Comparison of ENCODE assay signal across 9 cellular contexts in the genomic region with DNA sequence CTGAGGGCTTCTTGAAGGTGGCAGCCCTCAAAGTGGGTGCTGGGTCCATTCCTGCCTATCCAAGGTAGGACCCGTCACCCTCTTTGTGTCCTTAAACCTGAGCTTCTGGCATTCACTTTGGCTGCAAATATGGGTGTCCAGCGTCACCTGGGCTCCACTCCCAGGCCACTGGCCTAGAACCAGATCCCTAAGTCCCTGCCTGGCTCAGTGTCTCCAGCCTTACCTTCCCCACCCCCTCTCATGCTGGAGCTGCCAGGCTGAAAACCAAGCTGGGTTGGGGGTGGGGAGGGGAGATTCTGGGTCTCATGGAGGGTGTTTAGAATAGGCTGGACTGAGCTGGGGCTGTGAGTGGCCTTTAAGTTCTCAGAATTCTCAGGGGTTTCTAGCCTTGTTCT. TPM values are rescaled to one million over a fixed set of nuclear protein-coding genes. Genes with fewer than 3 reads are reported as not detected.
DNase-seq lines count a peak whose midpoint lies in the region; ATAC-seq and TF ChIP-seq lines count a peak whose summit lies in the region.
"Had no signal": no experiment of that assay in that cellular context is flagged by ENCODE, and none has a peak within 500 bp of the region (broad histone marks: within the 10 kb centered on the region; RNA-seq: fewer than 3 reads in every experiment).

No MANE protein-coding gene starts in this region.

- H3K27ac Mint-ChIP-seq in MCF 10A (ENCODE audit: low read depth, unreplicated experiment) (no peak overlapping the region), immature natural killer cell (peak overlapping the region; percentile 82 to 93 (median 90))
- no peak overlapping the region for H3K27ac Mint-ChIP-seq in activated naive CD8-positive, alpha-beta T cell treated with anti-CD3 and anti-CD28 coated beads, Interleukin-2, amount 10 ng/mL, durations not matched to agents 7 days and 5 days

- TF ChIP-seq CTCF in breast epithelium (IDR thresholded peaks at IDR 0.05) (no peak), MCF 10A (IDR thresholded peaks at IDR 0.05; ENCODE audit: unreplicated experiment) (no peak), tibial artery (IDR thresholded peaks at IDR 0.05) (no peak)

- TF ChIP-seq POLR2A in breast epithelium (IDR thresholded peaks at IDR 0.05), result no peak

- no peaks in the 10 kb centered on the region for H3K36me3 ChIP-seq in breast epithelium
- H3K36me3 ChIP-seq in tibial artery, result no peaks in the 10 kb centered on the region

- H3K9me3 Mint-ChIP-seq in MCF 10A (ENCODE audit: unreplicated experiment) (no peaks in the 10 kb centered on the region), immature natural killer cell (peaks cover 0 to 6% (median 2%) of the 10 kb centered on the region in 6 donors)
- no peaks in the 10 kb centered on the region for H3K9me3 Mint-ChIP-seq in activated naive CD8-positive, alpha-beta T cell treated with anti-CD3 and anti-CD28 coated beads, Interleukin-2, amount 10 ng/mL, durations not matched to agents 7 days and 5 days

- ATAC-seq in activated naive CD8-positive, alpha-beta T cell treated with anti-CD3 and anti-CD28 coated beads, Interleukin-2, amount 10 ng/mL, durations not matched to agents 7 days and 5 days (ENCODE audit: low read depth), result no peak
- no peak for ATAC-seq in GM21528 (IDR thresholded peaks at IDR 0.05; ENCODE audit: low FRiP score, unreplicated experiment)

- H3K4me1 ChIP-seq in breast epithelium (peaks cover 3 to 7% of the 10 kb centered on the region in 2 donors), tibial artery (peaks cover 0 to 25% (median 20%) of the 10 kb centered on the region in 4 donors)

- H3K4me3 Mint-ChIP-seq in MCF 10A (ENCODE audit: unreplicated experiment) (no peak overlapping the region), immature natural killer cell (peak overlapping the region; percentile 46 to 74 (median 70))
- H3K4me3 Mint-ChIP-seq in activated naive CD8-positive, alpha-beta T cell treated with anti-CD3 and anti-CD28 coated beads, Interleukin-2, amount 10 ng/mL, durations not matched to agents 7 days and 5 days, result peak overlapping the region; percentile 48

- peaks cover 34% of the 10 kb centered on the region for H3K27me3 Mint-ChIP-seq in MCF 10A (ENCODE audit: insufficient read depth, unreplicated experiment)
- peaks cover 10% of the 10 kb centered on the region for H3K27me3 Mint-ChIP-seq in activated naive CD8-positive, alpha-beta T cell treated with anti-CD3 and anti-CD28 coated beads, Interleukin-2, amount 10 ng/mL, durations not matched to agents 7 days and 5 days
- H3K27me3 Mint-ChIP-seq in immature natural killer cell (ENCODE audit: low read depth in 3 of 3), result peaks cover 20 to 36% (median 30%) of the 10 kb centered on the region in 3 donors

- POLR2A ChIA-PET in MCF 10A (lab: Yijun Ruan, JAX), result no interaction called here
- POLR2A ChIA-PET in activated naive CD8-positive, alpha-beta T cell treated with anti-CD3 and anti-CD28 coated beads, Interleukin-2, amount 10 ng/mL, durations not matched to agents 7 days and 5 days (lab: Charles Lee), result interaction anchor here (1.0 to 10.8 kb wide), 3 partner anchors 9 to 25 kb away, joined by 3 to 133 read pairs (median 4); a partner anchor contains a TSS

- H3K27me3 ChIP-seq in breast epithelium (no peaks in the 10 kb centered on the region), tibial artery (peaks cover 0 to 19% of the 10 kb centered on the region in 2 donors)

- CTCF ChIA-PET in MCF 10A (lab: Yijun Ruan, JAX), result interaction anchor here (0.7 kb wide), 1 partner anchor 72 kb away, joined by 3 read pairs; no protein-coding TSS in a partner anchor

- H3K27ac ChIP-seq in breast epithelium (peak overlapping the region in 1 of 2 donors; percentile 70), tibial artery (peak overlapping the region; percentile 27)

- no TSS peak for BruUV-seq in MCF 10A (replicated peaks; lab: Mats Ljungman, UMichigan)

- intact Hi-C loops in breast epithelium (cut with DNase I; ENCODE audit: low total_unique reads) (no loop called here), MCF 10A (cut with micrococcal nuclease) (no loop called here), tibial artery (cut with DNase I; ENCODE audit: low total_unique reads) (no loop called here)

- peak overlapping the region in 2 of 3 donors; percentile 61 to 79 for H3K4me3 ChIP-seq in breast epithelium
- H3K4me3 ChIP-seq in tibial artery, result peak overlapping the region; percentile 59 to 62

- peaks cover 6% of the 10 kb centered on the region for H3K36me3 Mint-ChIP-seq in MCF 10A (ENCODE audit: insufficient read depth, unreplicated experiment)
- peaks cover 9% of the 10 kb centered on the region for H3K36me3 Mint-ChIP-seq in activated naive CD8-positive, alpha-beta T cell treated with anti-CD3 and anti-CD28 coated beads, Interleukin-2, amount 10 ng/mL, durations not matched to agents 7 days and 5 days
- peaks cover 0 to 4% (median 3%) of the 10 kb centered on the region in 3 donors for H3K36me3 Mint-ChIP-seq in immature natural killer cell

- H3K9me3 ChIP-seq in breast epithelium (no peaks in the 10 kb centered on the region), tibial artery (no peaks in the 10 kb centered on the region)

- H3K4me1 Mint-ChIP-seq in MCF 10A (ENCODE audit: insufficient read depth, unreplicated experiment), result peaks cover 5% of the 10 kb centered on the region
- peaks cover 56% of the 10 kb centered on the region for H3K4me1 Mint-ChIP-seq in activated naive CD8-positive, alpha-beta T cell treated with anti-CD3 and anti-CD28 coated beads, Interleukin-2, amount 10 ng/mL, durations not matched to agents 7 days and 5 days
- peaks cover 56 to 65% of the 10 kb centered on the region in 2 donors for H3K4me1 Mint-ChIP-seq in immature natural killer cell

- DNase-seq in breast epithelium (ENCODE audit: low spot score in 2 of 2) (no peak), MCF 10A (ENCODE audit: unreplicated experiment) (no peak), immature natural killer cell (no peak), tibial artery (no peak), HPDE6-E6E7 (ENCODE audit: extremely low spot score) (no peak)
- DNase-seq in activated naive CD8-positive, alpha-beta T cell treated with anti-CD3 and anti-CD28 coated beads, Interleukin-2, amount 10 ng/mL, durations not matched to agents 7 days and 5 days, result no peak
- DNase-seq in activated CD4-positive, alpha-beta T cell treated with anti-CD3 and anti-CD28 coated beads, Interleukin-2, amount 50 U/mL, for 4 hours, result no peak
- DNase-seq: T-helper 9 cell had no signal

RNA-seq across cellular contexts. Expression of a gene that starts 12.4 kb away (rescaled TPM):
- total RNA-seq in breast epithelium (10 to 100 TPM in 2 of 3 donors, 1 to 10 TPM in 1; 5.6 to 20.3 (median 12.1) TPM), MCF 10A (2022) (0.42 and 0.49 TPM in 2 replicates)
- 10 to 100 TPM; 28.2 to 29.2 TPM for total RNA-seq in activated naive CD8-positive, alpha-beta T cell treated with anti-CD3 and anti-CD28 coated beads, Interleukin-2, amount 10 ng/mL, durations not matched to agents 7 days and 5 days
- 10 to 100 TPM; 10.4 to 22.6 (median 11.1) TPM for polyA plus RNA-seq in immature natural killer cell

RNA-seq across cellular contexts. Expression of a gene that starts 29.4 kb away (rescaled TPM):
- total RNA-seq in breast epithelium (100 to 1,000 TPM; 141 to 213 (median 172) TPM), MCF 10A (2022) (164 and 188 TPM in 2 replicates)
- 100 to 1,000 TPM; 242 to 248 TPM for total RNA-seq in activated naive CD8-positive, alpha-beta T cell treated with anti-CD3 and anti-CD28 coated beads, Interleukin-2, amount 10 ng/mL, durations not matched to agents 7 days and 5 days
- polyA plus RNA-seq in immature natural killer cell, result 100 to 1,000 TPM in 1 of 3 donors, 10 to 100 TPM in 2; 46.5 to 100 (median 62.7) TPM

RNA-seq across cellular contexts. Expression of a gene that starts 52.4 kb away (rescaled TPM):
- total RNA-seq in breast epithelium (100 to 1,000 TPM in 2 of 3 donors, 10 to 100 TPM in 1; 61.6 to 109 (median 104) TPM), MCF 10A (2022) (75.0 and 83.7 TPM in 2 replicates)
- total RNA-seq in activated naive CD8-positive, alpha-beta T cell treated with anti-CD3 and anti-CD28 coated beads, Interleukin-2, amount 10 ng/mL, durations not matched to agents 7 days and 5 days, result 100 to 1,000 TPM; 277 to 290 TPM
- polyA plus RNA-seq in immature natural killer cell, result 100 to 1,000 TPM in 1 of 3 donors, 10 to 100 TPM in 2; 33.6 to 105 (median 40.6) TPM

Comparison
In these comparisons a context has a peak if more than half of its experiments do, and no peak if none do; other contexts are left out.
1. H3K27ac Mint-ChIP-seq: peak in immature natural killer cell (6 of 6); none in MCF 10A (single experiment) and activated naive CD8-positive, alpha-beta T cell treated with anti-CD3 and anti-CD28 coated beads, Interleukin-2, amount 10 ng/mL, durations not matched to agents 7 days and 5 days (single experiment).